In genomic region chr18:21433436-21433835, GRCh38 we compare ENCODE assay signal across 21 cellular contexts.
A peak's percentile ranks its signal among the peaks of the same experiment; 100 is the strongest.
DNase-seq lines count a peak whose midpoint lies in the region; ATAC-seq, FAIRE-seq and TF ChIP-seq lines count a peak whose summit lies in the region.
"Had no signal": no experiment of that assay in that cellular context is flagged by ENCODE, and none has a peak within 500 bp of the region (broad histone marks: within the 10 kb centered on the region; RNA-seq: fewer than 3 reads in every experiment).

No MANE protein-coding gene starts in this region.

- no peak overlapping the region for H3K27ac Mint-ChIP-seq in Caco-2 (ENCODE audit: unreplicated experiment)
- no peak overlapping the region for H3K27ac Mint-ChIP-seq in activated naive CD8-positive, alpha-beta T cell treated with anti-CD3 and anti-CD28 coated beads, Interleukin-2, amount 50 U/mL, for 24 hours
- H3K27ac Mint-ChIP-seq: CD4-positive, alpha-beta T cell; IgD-negative memory B cell had no signal

- no peak overlapping the region for H2BK120ac ChIP-seq in trophoblast cell (ENCODE audit: insufficient read depth, low read length, poor library complexity)

- no peak overlapping the region for H2BK12ac ChIP-seq in trophoblast cell (ENCODE audit: low read length)

- peak; percentile 72 for FAIRE-seq in D721Med (lab: Jason Lieb, UNC)
- FAIRE-seq in bronchial epithelial cell (lab: Jason Lieb, UNC): no peak
- FAIRE-seq: GM12892, GM18507, H1, RCC 7860 had no signal

- no peak overlapping the region for H3K4ac ChIP-seq in trophoblast cell (ENCODE audit: low read depth, low read length)

- H3K79me1 ChIP-seq in trophoblast cell (ENCODE audit: low read length): no peaks in the 10 kb centered on the region

- no peak overlapping the region for H3K27ac ChIP-seq in trophoblast cell (ENCODE audit: low read depth, low read length)
- H3K27ac ChIP-seq: SK-N-MC had no signal

- H3K36me3 ChIP-seq in bronchial epithelial cell (ENCODE audit: control insufficient read depth, insufficient read depth, low read length): no peaks in the 10 kb centered on the region
- no peaks in the 10 kb centered on the region for H3K36me3 ChIP-seq in Caco-2 (ENCODE audit: control insufficient read depth, insufficient read depth, low read length)
- peaks cover 7 to 9% of the 10 kb centered on the region in 2 experiments for H3K36me3 ChIP-seq in trophoblast cell (ENCODE audit: control insufficient read depth in 1 of 2, insufficient read depth in 2 of 2, low read length in 2 of 2)

- no peak overlapping the region for H2BK5ac ChIP-seq in trophoblast cell (ENCODE audit: low read depth, low read length, poor library complexity)

- H3K18ac ChIP-seq in trophoblast cell (ENCODE audit: low read length): no peak overlapping the region

- H3K9ac ChIP-seq in trophoblast cell (ENCODE audit: low read length): no peak overlapping the region

- POLR2A ChIA-PET in Caco-2 (lab: Charles Lee): no interaction called here

- no CpG with 5 or more reads among the region's 1 CpG for WGBS in trophoblast cell (ENCODE audit: extremely low coverage, insufficient coverage, insufficient read length)

- no peak overlapping the region for H3K23ac ChIP-seq in trophoblast cell (ENCODE audit: low read length)

- H3K4me1 Mint-ChIP-seq in Caco-2 (ENCODE audit: low read depth, unreplicated experiment): no peaks in the 10 kb centered on the region
- no peaks in the 10 kb centered on the region for H3K4me1 Mint-ChIP-seq in activated naive CD8-positive, alpha-beta T cell treated with anti-CD3 and anti-CD28 coated beads, Interleukin-2, amount 50 U/mL, for 24 hours
- H3K4me1 Mint-ChIP-seq: IgD-negative memory B cell had no signal

- H3K27me3 ChIP-seq in bronchial epithelial cell (ENCODE audit: control insufficient read depth, insufficient read depth, low read length): no peaks in the 10 kb centered on the region
- H3K27me3 ChIP-seq in Caco-2 (replicated peaks; ENCODE audit: control insufficient read depth, insufficient read depth, low read length): no peaks in the 10 kb centered on the region
- no peaks in the 10 kb centered on the region for H3K27me3 ChIP-seq in trophoblast cell (ENCODE audit: insufficient read depth, low read length)

- H2AK5ac ChIP-seq in trophoblast cell (ENCODE audit: low read length): no peak overlapping the region

- CTCF ChIA-PET in Caco-2 (lab: Charles Lee): no interaction called here

- H3K9me3 ChIP-seq in Caco-2: no peaks in the 10 kb centered on the region
- no peaks in the 10 kb centered on the region for H3K9me3 ChIP-seq in trophoblast cell (ENCODE audit: insufficient read depth, low read depth, low read length)

- H3K36me3 Mint-ChIP-seq in Caco-2 (ENCODE audit: insufficient read depth, unreplicated experiment): peaks cover 13% of the 10 kb centered on the region
- no peaks in the 10 kb centered on the region for H3K36me3 Mint-ChIP-seq in activated naive CD8-positive, alpha-beta T cell treated with anti-CD3 and anti-CD28 coated beads, Interleukin-2, amount 50 U/mL, for 24 hours (ENCODE audit: low read depth)
- H3K36me3 Mint-ChIP-seq: IgD-negative memory B cell had no signal

- H4K12ac ChIP-seq in trophoblast cell (ENCODE audit: low read depth, low read length): no peak overlapping the region

- no peaks in the 10 kb centered on the region for H3K9me3 Mint-ChIP-seq in Caco-2 (ENCODE audit: unreplicated experiment)
- H3K9me3 Mint-ChIP-seq in activated naive CD8-positive, alpha-beta T cell treated with anti-CD3 and anti-CD28 coated beads, Interleukin-2, amount 50 U/mL, for 24 hours: no peaks in the 10 kb centered on the region

- intact Hi-C loops in Caco-2 (cut with micrococcal nuclease; ENCODE audit: unreplicated experiment): no loop called here

- H3K4me3 Mint-ChIP-seq in Caco-2 (ENCODE audit: unreplicated experiment): no peak overlapping the region
- H3K4me3 Mint-ChIP-seq in activated naive CD8-positive, alpha-beta T cell treated with anti-CD3 and anti-CD28 coated beads, Interleukin-2, amount 50 U/mL, for 24 hours: no peak overlapping the region
- H3K4me3 Mint-ChIP-seq: CD4-positive, alpha-beta T cell; IgD-negative memory B cell had no signal

- no TSS peak for BruUV-seq in Caco-2 (replicated peaks; lab: Mats Ljungman, UMichigan)

- no peak overlapping the region for H4K91ac ChIP-seq in trophoblast cell (ENCODE audit: low read depth, low read length)

- DNase-seq in D721Med (ENCODE audit: insufficient read length, low spot score): no peak
- peak; percentile 35 for DNase-seq in NCI-H226
- peak; percentile 96 for DNase-seq in bronchial epithelial cell (ENCODE audit: low read depth)
- peak; percentile 85 for DNase-seq in kidney tubule cell (ENCODE audit: low spot score)
- DNase-seq in Caco-2: no peak
- DNase-seq in activated naive CD8-positive, alpha-beta T cell treated with anti-CD3 and anti-CD28 coated beads, Interleukin-2, amount 50 U/mL, for 24 hours: no peak
- no peak for DNase-seq in trophoblast cell
- DNase-seq: CD4-positive, alpha-beta T cell; Karpas-422; NCI-H1105 treated with DMSO at 0.1 percent for 48 hours; NCI-H1694 treated with DMSO at 0.1 percent for 48 hours; NCI-H510A; NCI-H748 treated with DMSO at 0.1 percent for 48 hours; NK-92 treated with Interleukin-12 subunit alpha and Interleukin-12 subunit beta, amount 100 ng/mL, for 24 hours; SHP77 had no signal

- H4K8ac ChIP-seq in trophoblast cell (ENCODE audit: low read depth, low read length): no peak overlapping the region

- no peaks in the 10 kb centered on the region for H3K79me2 ChIP-seq in trophoblast cell (ENCODE audit: control insufficient read depth, insufficient read depth, low read length, poor library complexity)

- H3K4me3 ChIP-seq in bronchial epithelial cell (ENCODE audit: low read depth, low read length) (no peak overlapping the region), Caco-2 (ENCODE audit: low read depth, low read length) (no peak overlapping the region), trophoblast cell (ENCODE audit: low read depth, low read length) (no peak overlapping the region)
- H3K4me3 ChIP-seq: SK-N-MC had no signal

- no peak for ATAC-seq in activated naive CD8-positive, alpha-beta T cell treated with anti-CD3 and anti-CD28 coated beads, Interleukin-2, amount 50 U/mL, for 24 hours

- H3K27me3 Mint-ChIP-seq in Caco-2 (ENCODE audit: insufficient read depth, unreplicated experiment): no peaks in the 10 kb centered on the region
- H3K27me3 Mint-ChIP-seq in activated naive CD8-positive, alpha-beta T cell treated with anti-CD3 and anti-CD28 coated beads, Interleukin-2, amount 50 U/mL, for 24 hours: peaks cover 10% of the 10 kb centered on the region

- no peak overlapping the region for H3K14ac ChIP-seq in trophoblast cell (ENCODE audit: low read length)

- H3K4me1 ChIP-seq in Caco-2 (no peaks in the 10 kb centered on the region), trophoblast cell (ENCODE audit: control insufficient read depth in 1 of 2, insufficient read depth in 2 of 2, low read length in 2 of 2) (no peaks in the 10 kb centered on the region)

- TF ChIP-seq CTCF in D721Med (IDR thresholded peaks at IDR 0.05; ENCODE audit: insufficient read depth, missing control alignments): no peak
- TF ChIP-seq CTCF in bronchial epithelial cell (IDR thresholded peaks at IDR 0.05; ENCODE audit: insufficient read depth, low read length, severe bottlenecking): no peak
- no peak for TF ChIP-seq CTCF in Caco-2 (IDR thresholded peaks at IDR 0.05; ENCODE audit: insufficient read depth in 1 of 2, low read depth in 1 of 2, low read length in 1 of 2, severe bottlenecking in 1 of 2, unreplicated experiment in 1 of 2)

- no peak overlapping the region for H2AFZ ChIP-seq in trophoblast cell (ENCODE audit: insufficient read depth, low read length, poor library complexity)

- H3K4me2 ChIP-seq in trophoblast cell (ENCODE audit: low read length): no peak overlapping the region

Comparison
In these comparisons a context has a peak if more than half of its experiments do, and no peak if none do; other contexts are left out.
1. DNase-seq: peak in NCI-H226 (single experiment), bronchial epithelial cell (single experiment) and kidney tubule cell (single experiment); none in D721Med (single experiment), Caco-2 (0 of 2), activated naive CD8-positive, alpha-beta T cell treated with anti-CD3 and anti-CD28 coated beads, Interleukin-2, amount 50 U/mL, for 24 hours (single experiment) and trophoblast cell (0 of 2).